Comparison of ENCODE assay signal across 14 cellular contexts in genomic region chr9:90925581-90926257, GRCh38.
DNase-seq lines count a peak whose midpoint lies in the region; ATAC-seq and TF ChIP-seq lines count a peak whose summit lies in the region.
"Had no signal": no experiment of that assay in that cellular context is flagged by ENCODE, and none has a peak within 500 bp of the region (broad histone marks: within the 10 kb centered on the region; RNA-seq: fewer than 3 reads in every experiment).

No MANE protein-coding gene starts in this region.

- no peaks in the 10 kb centered on the region for H3K9me3 ChIP-seq in MM.1S (replicated peaks; ENCODE audit: insufficient read depth, low read length)
- H3K9me3 ChIP-seq in osteoblast (ENCODE audit: low read depth, low read length): no peaks in the 10 kb centered on the region
- H3K9me3 ChIP-seq: MG63, mucosa of descending colon had no signal

- peak overlapping the region; percentile 99 for H3K27ac ChIP-seq in MM.1S (ENCODE audit: low read length)
- H3K27ac ChIP-seq in osteoblast (ENCODE audit: low read depth, low read length): peak overlapping the region; percentile 64

- H3K36me3 ChIP-seq in MM.1S (replicated peaks; ENCODE audit: insufficient read depth, low read length): no peaks in the 10 kb centered on the region
- no peaks in the 10 kb centered on the region for H3K36me3 ChIP-seq in osteoblast (ENCODE audit: insufficient read depth, low read length)
- H3K36me3 ChIP-seq: MG63 had no signal

- ATAC-seq in HG03039 (IDR thresholded peaks at IDR 0.05; ENCODE audit: unreplicated experiment) (no peak), GM19351 (IDR thresholded peaks at IDR 0.05; ENCODE audit: unreplicated experiment) (no peak), HG02642 (IDR thresholded peaks at IDR 0.05; ENCODE audit: poor library complexity, unreplicated experiment) (no peak), GM19467 (IDR thresholded peaks at IDR 0.05; ENCODE audit: unreplicated experiment) (no peak)
- ATAC-seq: mucosa of descending colon had no signal

- no peaks in the 10 kb centered on the region for H3K27me3 ChIP-seq in MM.1S (replicated peaks; ENCODE audit: insufficient read depth, low read length)
- peaks cover 5% of the 10 kb centered on the region for H3K27me3 ChIP-seq in osteoblast (ENCODE audit: insufficient read depth, low read length)
- H3K27me3 ChIP-seq: MG63 had no signal

- H3K4me1 ChIP-seq in MM.1S (ENCODE audit: low read length) (peaks cover 67% of the 10 kb centered on the region), osteoblast (ENCODE audit: insufficient read depth, low read length) (peaks cover 6% of the 10 kb centered on the region)

- no peak overlapping the region for H3K4me3 ChIP-seq in MM.1S (ENCODE audit: low read length)
- no peak overlapping the region for H3K4me3 ChIP-seq in osteoblast (ENCODE audit: insufficient read depth, low read length)
- H3K4me3 ChIP-seq: MG63, mucosa of descending colon had no signal

- H3K9ac ChIP-seq in MM.1S (ENCODE audit: low read length): no peak overlapping the region

- H3K79me2 ChIP-seq in MM.1S (ENCODE audit: low read length): peaks cover 8% of the 10 kb centered on the region; the same call in 1 of the 2 replicates
- no peaks in the 10 kb centered on the region for H3K79me2 ChIP-seq in osteoblast (ENCODE audit: insufficient read depth, low read length)

- no peak for TF ChIP-seq CTCF in MM.1S (IDR thresholded peaks at IDR 0.05; ENCODE audit: low read length)
- no peak for TF ChIP-seq CTCF in osteoblast (IDR thresholded peaks at IDR 0.05; ENCODE audit: extremely low read depth, low read depth, low read length)

- no peak overlapping the region for H3K4me2 ChIP-seq in MM.1S (ENCODE audit: low read depth, low read length)
- peak overlapping the region; percentile 5 for H3K4me2 ChIP-seq in osteoblast (ENCODE audit: insufficient read depth, low read length)

- H3K9me2 ChIP-seq in MM.1S (replicated peaks; ENCODE audit: insufficient read depth, low read length): no peaks in the 10 kb centered on the region

- no peak overlapping the region for H2AFZ ChIP-seq in MM.1S (ENCODE audit: low read length)
- peak overlapping the region; percentile 33 for H2AFZ ChIP-seq in osteoblast (ENCODE audit: low read length)

- H4K20me1 ChIP-seq in MM.1S (ENCODE audit: insufficient read depth, low read length): no peaks in the 10 kb centered on the region
- H4K20me1 ChIP-seq in osteoblast (ENCODE audit: insufficient read depth, low read length): no peaks in the 10 kb centered on the region

- peaks cover 40% of the 10 kb centered on the region for H3F3A ChIP-seq in MM.1S (ENCODE audit: insufficient read depth, low read length)

- DNase-seq in AG20443 (ENCODE audit: low spot score): peak; percentile 74
- DNase-seq in MM.1S: no peak
- peak; percentile 51 for DNase-seq in dedifferentiated amniotic fluid mesenchymal stem cell (ENCODE audit: extremely low spot score)
- DNase-seq in osteoblast (ENCODE audit: insufficient read length, low spot score, missing footprints): peak; percentile 85
- DNase-seq: activated CD4-positive, alpha-beta T cell treated with anti-CD3 and anti-CD28 coated beads, Interleukin-2, amount 10 ng/mL, durations not matched to agents 24 days and 14 days; MG63; mucosa of descending colon; stimulated activated CD4-positive, alpha-beta T cell treated with anti-CD3 and anti-CD28 coated beads, Interleukin-4, amount 100 ng/mL, for 24 hours; stimulated activated naive CD4-positive, alpha-beta T cell treated with Interleukin-2 at 50 U/mL for 16 hours; T-helper 1 cell had no signal
